In the genomic region with DNA sequence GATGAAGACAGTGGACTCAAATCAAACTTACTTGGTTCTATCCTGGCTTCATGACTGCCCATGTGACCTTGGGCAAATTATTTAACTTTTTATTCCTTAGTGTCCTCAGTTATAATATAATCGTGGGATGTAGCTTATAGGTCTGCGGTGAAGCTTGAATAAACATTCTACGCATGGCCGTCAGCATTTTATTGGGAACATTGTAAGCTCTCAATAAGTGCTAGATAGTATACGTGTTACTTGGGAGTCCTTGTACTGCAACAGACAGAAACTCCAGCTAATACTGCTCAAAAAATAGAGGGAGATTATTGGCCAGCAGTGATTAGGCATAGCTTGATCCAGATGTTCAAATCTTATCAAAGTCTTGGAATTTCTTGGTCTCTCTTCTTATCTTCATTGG, we compare ENCODE assay signal across 6 cellular contexts.
"Had no signal": no experiment of that assay in that cellular context is flagged by ENCODE, and none has a peak within 500 bp of the region (broad histone marks: within the 10 kb centered on the region; RNA-seq: fewer than 3 reads in every experiment).

No MANE protein-coding gene starts in this region.

- ATAC-seq: GM23338, K562 had no signal

- H3K4me3 ChIP-seq: GM23338, K562 had no signal

- DNase-seq: H9, HCEC 1CT, IMR-90, KG1 had no signal
